Comparison of ENCODE assay signal across 1 cellular context in genomic region chr22:38325575-38325974, GRCh38.
TF ChIP-seq lines count a peak whose summit lies in the region.

No MANE protein-coding gene starts in this region.

TF ChIP-seq in H1, 55 proteins besides CTCF, POLR2A, EP300 and RAD21:
- TF ChIP-seq CTBP2 (IDR thresholded peaks at IDR 0.05; ENCODE audit: borderline replicate concordance, insufficient read depth, insufficient read length, low read length) (peak; percentile 55), KDM1A (IDR thresholded peaks at IDR 0.05; ENCODE audit: borderline replicate concordance, low read length) (peak; percentile 39; the same call in 1 of the 2 replicates), SP1 (IDR thresholded peaks at IDR 0.05; ENCODE audit: low read depth, low read length) (peak; percentile 59; the same call in 1 of the 2 replicates), CHD7 (IDR thresholded peaks at IDR 0.05; ENCODE audit: insufficient replicate concordance, low read length) (peak; percentile 20), HDAC2 (IDR thresholded peaks at IDR 0.05; ENCODE audit: borderline replicate concordance in 1 of 2, low read depth in 2 of 2, low read length in 2 of 2) (no peak), TBP (IDR thresholded peaks at IDR 0.05; ENCODE audit: low read depth, low read length) (peak; percentile 78), GABPA (IDR thresholded peaks at IDR 0.05; ENCODE audit: borderline replicate concordance, insufficient read depth, low read length) (0 out of 2 replicates have a peak, but pooled peaks have one; percentile 23), SIX5 (IDR thresholded peaks at IDR 0.05; ENCODE audit: low read depth, low read length) (no peak), YY1 (IDR thresholded peaks at IDR 0.05; ENCODE audit: low read depth, low read length) (0 out of 2 replicates have a peak, but pooled peaks have one; percentile 16), E2F6 (IDR thresholded peaks at IDR 0.05) (no peak), RXRA (IDR thresholded peaks at IDR 0.05; ENCODE audit: insufficient read depth, low read depth, low read length) (no peak), KDM4A (IDR thresholded peaks at IDR 0.05; ENCODE audit: low read depth, low read length, severe bottlenecking) (no peak)
